In genomic region chr1:152777510-152778137, GRCh38 we compare ENCODE assay signal across 1 cellular context.
TF ChIP-seq lines count a peak whose summit lies in the region.

No MANE protein-coding gene starts in this region.

TF ChIP-seq in SK-N-SH, 30 proteins besides CTCF, POLR2A, EP300 and RAD21:
- no peak for TF ChIP-seq MXI1 (IDR thresholded peaks at IDR 0.05; ENCODE audit: low read depth, low read length)
- TF ChIP-seq RXRA (IDR thresholded peaks at IDR 0.05; ENCODE audit: borderline replicate concordance, low read depth) = no peak
- no peak for TF ChIP-seq TEAD4 (IDR thresholded peaks at IDR 0.05; ENCODE audit: borderline replicate concordance, insufficient read depth)
- TF ChIP-seq SMC3 (IDR thresholded peaks at IDR 0.05; ENCODE audit: low read depth, low read length) = no peak
- TF ChIP-seq YY1 (IDR thresholded peaks at IDR 0.05; ENCODE audit: low read depth) = no peak
